In the genomic region with DNA sequence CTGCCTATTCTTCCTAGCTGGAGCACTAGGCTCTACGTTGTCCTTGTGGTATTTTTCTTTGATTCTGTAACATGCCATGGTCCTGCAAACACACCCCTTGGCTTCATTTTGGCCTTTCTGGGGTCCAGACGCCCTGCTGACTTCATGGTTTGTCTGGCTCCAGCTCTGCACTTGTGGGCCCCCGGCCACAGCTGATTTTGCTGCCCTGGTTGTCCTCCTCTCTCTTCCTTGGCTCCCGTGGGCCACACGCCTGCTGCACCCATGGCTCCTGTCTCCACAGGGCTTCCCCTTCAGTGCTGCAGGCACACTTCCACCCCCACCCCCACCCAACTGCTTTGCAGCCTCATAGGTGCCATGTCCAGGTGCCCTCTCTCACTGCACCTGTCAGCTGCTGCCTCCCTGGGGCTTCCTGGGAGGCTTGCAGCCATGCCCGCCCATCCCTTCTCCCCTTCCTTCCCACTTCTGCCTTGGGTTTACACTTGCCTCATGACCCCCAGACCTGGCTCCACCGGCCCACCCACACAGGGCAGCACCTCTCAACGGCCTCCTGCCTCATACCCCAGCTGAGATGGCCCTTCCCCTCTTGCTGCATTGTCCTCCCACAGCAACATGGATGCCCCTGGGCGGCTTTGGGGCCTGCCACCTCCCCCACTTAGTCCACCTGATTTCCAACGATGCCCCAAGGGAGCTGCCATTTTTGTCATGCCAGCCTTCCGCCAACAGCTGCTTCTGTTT, we compare ENCODE assay signal across 1 cellular context.
TF ChIP-seq lines count a peak whose summit lies in the region.

No MANE protein-coding gene starts in this region.

TF ChIP-seq in HepG2, 621 proteins besides CTCF, POLR2A, EP300 and RAD21 (continued from another document):
- TF ChIP-seq, protein P1, sequence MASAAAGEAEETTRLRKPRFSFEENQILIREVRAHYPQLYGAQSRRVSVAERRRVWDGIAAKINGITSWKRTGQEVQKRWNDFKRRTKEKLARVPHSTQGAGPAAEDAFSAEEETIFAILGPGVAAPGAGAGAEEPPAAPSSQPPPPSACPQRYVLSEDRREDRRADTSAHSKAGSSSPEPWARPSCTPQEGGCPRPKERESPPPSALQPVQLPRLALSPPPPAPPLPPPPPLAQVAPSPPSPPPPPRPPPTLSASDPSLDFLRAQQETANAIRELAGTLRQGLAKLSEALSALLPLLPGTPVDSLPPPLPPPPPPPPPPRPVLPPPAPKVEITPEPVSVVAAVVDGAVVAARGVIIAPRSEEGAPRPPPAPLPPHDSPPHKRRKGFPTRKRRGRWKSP (CRISPR knock-in tag; IDR thresholded peaks at IDR 0.05) = no peak
- no peak for TF ChIP-seq SMAD9 (CRISPR knock-in tag; IDR thresholded peaks at IDR 0.05)
- TF ChIP-seq ZNF34 (CRISPR knock-in tag; IDR thresholded peaks at IDR 0.05; ENCODE audit: borderline replicate concordance) = no peak
- TF ChIP-seq NAIF1 (CRISPR knock-in tag; IDR thresholded peaks at IDR 0.05; ENCODE audit: borderline replicate concordance) = no peak
- TF ChIP-seq ISX (CRISPR knock-in tag; conservative IDR thresholded peaks at IDR 0.05) = no peak
- TF ChIP-seq TOE1 (CRISPR knock-in tag; IDR thresholded peaks at IDR 0.05) = no peak
- no peak for TF ChIP-seq SMARCE1 (IDR thresholded peaks at IDR 0.05; ENCODE audit: borderline replicate concordance)
- no peak for TF ChIP-seq ZSCAN25 (CRISPR knock-in tag; IDR thresholded peaks at IDR 0.05)
- TF ChIP-seq KLF13 (CRISPR knock-in tag; IDR thresholded peaks at IDR 0.05) = no peak
